Comparison of ENCODE assay signal across 8 cellular contexts in genomic region chr11:129800162-129800561, GRCh38. TPM values are rescaled to one million over a fixed set of nuclear protein-coding genes. Genes with fewer than 3 reads are reported as not detected.
"Had no signal": no experiment of that assay in that cellular context is flagged by ENCODE, and none has a peak within 500 bp of the region (broad histone marks: within the 10 kb centered on the region; RNA-seq: fewer than 3 reads in every experiment).

No MANE protein-coding gene starts in this region.

RNA-seq across cellular contexts. Expression of gene TMEM45B, which starts 15.5 kb away (rescaled TPM):
- total RNA-seq: OCI-LY7, Right ventricle myocardium inferior, Right ventricle myocardium superior, RPMI7951, SJCRH30, SJSA1, SK-MEL-5 had no signal
- polyA plus RNA-seq: SK-N-SH had no signal
